Comparison of ENCODE assay signal across 8 cellular contexts in the genomic region with DNA sequence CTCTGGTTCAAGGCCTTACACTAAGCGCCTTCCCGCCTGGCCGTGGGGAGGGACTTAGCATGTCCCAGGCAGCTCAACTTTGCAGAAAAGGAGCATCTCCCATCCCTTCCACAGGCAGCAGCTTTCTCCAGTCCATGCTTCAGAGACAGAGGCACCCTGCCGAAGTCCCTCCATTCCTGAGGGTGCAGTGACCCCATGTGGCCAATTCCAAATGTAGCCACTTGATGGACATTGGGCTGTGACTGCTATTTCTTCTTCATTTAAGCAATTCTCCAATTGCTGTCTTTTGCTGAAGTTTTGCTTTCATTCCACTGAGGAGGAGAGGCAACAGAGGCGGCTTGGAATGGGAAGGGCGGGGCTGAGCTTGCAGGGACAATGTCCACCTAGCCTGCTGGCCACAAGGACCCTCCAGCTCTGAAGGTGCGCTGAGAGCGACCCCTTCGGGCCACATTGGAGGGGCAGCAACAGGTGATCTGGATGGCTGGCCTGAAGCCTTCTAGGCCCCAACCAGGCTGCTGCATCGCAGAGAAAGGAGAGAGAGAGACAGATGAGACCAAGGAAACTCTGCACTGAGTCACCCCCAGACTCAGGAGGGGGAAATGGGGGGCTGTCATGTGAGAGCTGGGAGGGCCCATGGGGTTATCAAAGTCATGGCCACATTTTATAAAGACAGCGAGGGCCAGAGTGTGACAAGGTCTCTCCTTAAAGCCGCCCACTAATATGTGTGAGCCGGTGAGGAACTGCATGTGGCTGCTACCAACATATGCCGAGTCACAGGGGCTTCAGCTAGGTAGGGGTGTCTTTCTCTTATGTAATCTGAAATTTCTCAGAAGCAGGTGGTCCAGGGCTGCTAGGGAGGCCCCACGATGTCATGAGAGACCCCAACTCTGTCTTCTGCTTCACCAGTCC.
DNase-seq lines count a peak whose midpoint lies in the region; ATAC-seq, FAIRE-seq and TF ChIP-seq lines count a peak whose summit lies in the region.

No MANE protein-coding gene starts in this region.

- H3K27ac Mint-ChIP-seq in activated B cell treated with CpG ODN at 0.5 μM for 24 hours = no peak overlapping the region
- H3K27ac Mint-ChIP-seq in CD8-positive, alpha-beta T cell = no peak overlapping the region

- peaks cover 6% of the 10 kb centered on the region for H3K4me1 Mint-ChIP-seq in activated B cell treated with CpG ODN at 0.5 μM for 24 hours
- H3K4me1 Mint-ChIP-seq in CD8-positive, alpha-beta T cell (ENCODE audit: low read depth) = peaks cover 2% of the 10 kb centered on the region

- TF ChIP-seq CTCF in 22Rv1 (IDR thresholded peaks at IDR 0.05) (peak; percentile 65), activated B cell treated with CpG ODN at 0.5 μM for 24 hours (IDR thresholded peaks at IDR 0.05) (no peak), pancreas (IDR thresholded peaks at IDR 0.05) (peak in 3 of 4 donors; percentile 11 to 46 (median 28))
- TF ChIP-seq CTCF in CD8-positive, alpha-beta T cell (IDR thresholded peaks at IDR 0.05) = no peak

- H3K9me3 ChIP-seq in pancreas = no peaks in the 10 kb centered on the region
- H3K9me3 ChIP-seq in CD8-positive, alpha-beta T cell (ENCODE audit: low read length) = no peaks in the 10 kb centered on the region

- intact Hi-C loops in activated B cell treated with CpG ODN at 0.5 μM for 24 hours (cut with micrococcal nuclease) (loop anchor here (1.0 to 5.0 kb wide), 4 partner anchors 136 to 924 kb away; partner anchors contain the start of genes EIF5B, PDCL3 and TXNDC9), pancreas (cut with DNase I) (loop anchor here in 1 of 3 donors (10.0 kb wide), 1 partner anchor 124 kb away; no protein-coding TSS in a partner anchor)
- intact Hi-C loops in CD8-positive, alpha-beta T cell (cut with DNase I, micrococcal nuclease) = loop anchor here (5.0 to 10.0 kb wide), 2 partner anchors 354 to 704 kb away; no protein-coding TSS in a partner anchor

- no peaks in the 10 kb centered on the region for H3K27me3 ChIP-seq in pancreas
- no peaks in the 10 kb centered on the region for H3K27me3 ChIP-seq in CD8-positive, alpha-beta T cell (ENCODE audit: insufficient read depth, low read length)

- H3K4me3 ChIP-seq in pancreas = no peak overlapping the region
- H3K4me3 ChIP-seq in CD8-positive, alpha-beta T cell (ENCODE audit: low read depth, low read length) = no peak overlapping the region

- CTCF ChIA-PET in activated B cell treated with CpG ODN at 0.5 μM for 24 hours (lab: Charles Lee) = interaction anchor here (0.8 to 6.7 kb wide), 17 partner anchors 12 to 818 kb away, joined by 3 to 80 read pairs (median 5); partner anchors contain the start of gene AFF3
- CTCF ChIA-PET in CD8-positive, alpha-beta T cell (lab: Charles Lee) = interaction anchor here (0.7 to 4.7 kb wide), 7 partner anchors 7 to 702 kb away, joined by 3 to 61 read pairs (median 4); no protein-coding TSS in a partner anchor

- no peaks in the 10 kb centered on the region for H3K27me3 Mint-ChIP-seq in activated B cell treated with CpG ODN at 0.5 μM for 24 hours
- H3K27me3 Mint-ChIP-seq in CD8-positive, alpha-beta T cell (ENCODE audit: low read depth) = no peaks in the 10 kb centered on the region

- no peak overlapping the region for H3K4me3 Mint-ChIP-seq in activated B cell treated with CpG ODN at 0.5 μM for 24 hours
- H3K4me3 Mint-ChIP-seq in CD8-positive, alpha-beta T cell = no peak overlapping the region

- no peaks in the 10 kb centered on the region for H3K36me3 ChIP-seq in pancreas
- H3K36me3 ChIP-seq in CD8-positive, alpha-beta T cell (ENCODE audit: insufficient read depth, low read length) = no peaks in the 10 kb centered on the region

- DNase-seq in GM03348 (ENCODE audit: low spot score) (peak; percentile 89), NCI-H1105 (lab: John Stamatoyannopoulos, UW) (peak; percentile 18), activated B cell treated with CpG ODN at 0.5 μM for 24 hours (peak; percentile 44), glomerular visceral epithelial cell (ENCODE audit: extremely low spot score) (peak; percentile 76), pancreas (peak in 1 of 6 donors; percentile 63), GF-D8 (lab: John Stamatoyannopoulos, UW) (no peak)
- DNase-seq in CD8-positive, alpha-beta T cell = no peak

- H3K36me3 Mint-ChIP-seq in activated B cell treated with CpG ODN at 0.5 μM for 24 hours (ENCODE audit: low read depth) = no peaks in the 10 kb centered on the region
- no peaks in the 10 kb centered on the region for H3K36me3 Mint-ChIP-seq in CD8-positive, alpha-beta T cell

- H3K27ac ChIP-seq in 22Rv1 (no peak overlapping the region), pancreas (no peak overlapping the region)
- H3K27ac ChIP-seq in CD8-positive, alpha-beta T cell (ENCODE audit: low read depth, low read length) = no peak overlapping the region

- FAIRE-seq in pancreas (lab: Jason Lieb, UNC) = no peak

- no peaks in the 10 kb centered on the region for H3K4me1 ChIP-seq in pancreas
- no peaks in the 10 kb centered on the region for H3K4me1 ChIP-seq in CD8-positive, alpha-beta T cell (ENCODE audit: insufficient read depth, low read length)

- POLR2A ChIA-PET in activated B cell treated with CpG ODN at 0.5 μM for 24 hours (lab: Charles Lee) = interaction anchor here (0.6 to 1.8 kb wide), 4 partner anchors 10 to 875 kb away, joined by 4 to 7 read pairs (median 4); partner anchors contain the start of gene PDCL3
- POLR2A ChIA-PET in CD8-positive, alpha-beta T cell (lab: Charles Lee) = no interaction called here

- 57 to 63% methylated on average over 15 of the region's 15 CpGs for WGBS in pancreas, 2 donors

- ATAC-seq in activated B cell treated with CpG ODN at 0.5 μM for 24 hours (ENCODE audit: low read depth) = peak; percentile 66
- ATAC-seq in pancreas = peak; percentile 48 to 85 (median 81)
- ATAC-seq in CD8-positive, alpha-beta T cell = no peak

- H3K9me3 Mint-ChIP-seq in activated B cell treated with CpG ODN at 0.5 μM for 24 hours = no peaks in the 10 kb centered on the region
- no peaks in the 10 kb centered on the region for H3K9me3 Mint-ChIP-seq in CD8-positive, alpha-beta T cell

Comparison
In these comparisons a context has a peak if more than half of its experiments do, and no peak if none do; other contexts are left out.
1. CTCF ChIP-seq: peak in 22Rv1 (single experiment) and pancreas (3 of 4); none in activated B cell treated with CpG ODN at 0.5 μM for 24 hours (single experiment) and CD8-positive, alpha-beta T cell (single experiment).
2. DNase-seq: peak in GM03348 (single experiment), NCI-H1105 (single experiment), activated B cell treated with CpG ODN at 0.5 μM for 24 hours (single experiment) and glomerular visceral epithelial cell (single experiment); none in CD8-positive, alpha-beta T cell (0 of 7) and GF-D8 (single experiment).